Comparison of ENCODE assay signal across 8 cellular contexts in genomic region chr16:88803264-88803987, GRCh38. TPM values are rescaled to one million over a fixed set of nuclear protein-coding genes. Genes with fewer than 3 reads are reported as not detected.
DNase-seq lines count a peak whose midpoint lies in the region; ATAC-seq and TF ChIP-seq lines count a peak whose summit lies in the region.

CDT1 (plus strand) TSS chr16:88803789; CDS start chr16:88803832, 43 bp downstream.

- no peaks in the 10 kb centered on the region for H3K27me3 ChIP-seq in BLaER1 treated with 17β-estradiol and CSF1 and Interleukin-3, amounts not matched to agents 10 nM and 100 nM
- no peaks in the 10 kb centered on the region for H3K27me3 ChIP-seq in RWPE2 (ENCODE audit: insufficient read depth, poor library complexity, severe bottlenecking)

- peak within 1 kb of the TSS; percentile 88 to 95 (median 93) for H3K27ac Mint-ChIP-seq in IgD-negative memory B cell
- peak within 1 kb of the TSS; percentile 85 for H3K27ac Mint-ChIP-seq in activated T-helper 17 cell treated with anti-CD3 and anti-CD28 coated beads, Interleukin-2, amount 50 U/mL, for 72 hours
- H3K27ac Mint-ChIP-seq in natural killer cell treated with Interleukin-12 subunit alpha and Interleukin-12 subunit beta and Interleukin-15 and Interleukin-18, amount 100 ng/mL, for 72 hours = peak within 1 kb of the TSS; percentile 86 to 91

- no peaks in the 10 kb centered on the region for H3K36me3 Mint-ChIP-seq in IgD-negative memory B cell
- peaks cover 53% of the 10 kb centered on the region for H3K36me3 Mint-ChIP-seq in activated T-helper 17 cell treated with anti-CD3 and anti-CD28 coated beads, Interleukin-2, amount 50 U/mL, for 72 hours (ENCODE audit: low read depth)
- no peaks in the 10 kb centered on the region for H3K36me3 Mint-ChIP-seq in natural killer cell treated with Interleukin-12 subunit alpha and Interleukin-12 subunit beta and Interleukin-15 and Interleukin-18, amount 100 ng/mL, for 72 hours

- TF ChIP-seq CTCF in RWPE2 (IDR thresholded peaks at IDR 0.05; ENCODE audit: poor library complexity, severe bottlenecking) = no peak
- no peak for TF ChIP-seq CTCF in fibroblast of pulmonary artery (IDR thresholded peaks at IDR 0.05; ENCODE audit: low read length, missing control alignments)

- H3K9ac ChIP-seq in BLaER1 treated with 17β-estradiol and CSF1 and Interleukin-3, amounts not matched to agents 10 nM and 100 nM = peak within 1 kb of the TSS; percentile 70 to 95 (median 88)

- H3K9me3 ChIP-seq in BLaER1 treated with 17β-estradiol and CSF1 and Interleukin-3, amounts not matched to agents 10 nM and 100 nM (replicated peaks in 1 of 11) = peaks cover 0 to 13% (median 0%) of the 10 kb centered on the region in 11 experiments; a peak in 8 of 22 replicates
- H3K9me3 ChIP-seq in RWPE2 (ENCODE audit: severe bottlenecking) = no peaks in the 10 kb centered on the region

- H3K27me3 Mint-ChIP-seq in IgD-negative memory B cell = no peaks in the 10 kb centered on the region
- H3K27me3 Mint-ChIP-seq in activated T-helper 17 cell treated with anti-CD3 and anti-CD28 coated beads, Interleukin-2, amount 50 U/mL, for 72 hours = no peaks in the 10 kb centered on the region
- no peaks in the 10 kb centered on the region for H3K27me3 Mint-ChIP-seq in natural killer cell treated with Interleukin-12 subunit alpha and Interleukin-12 subunit beta and Interleukin-15 and Interleukin-18, amount 100 ng/mL, for 72 hours

- peak within 1 kb of the TSS; percentile 90 to 99 (median 98) for H3K4me2 ChIP-seq in BLaER1 treated with 17β-estradiol and CSF1 and Interleukin-3, amounts not matched to agents 10 nM and 100 nM

- H3K27ac ChIP-seq in BLaER1 treated with 17β-estradiol and CSF1 and Interleukin-3, amounts not matched to agents 10 nM and 100 nM = peak within 1 kb of the TSS; percentile 53 to 94 (median 89); a peak in 21 of 22 replicates
- H3K27ac ChIP-seq in RWPE2 (ENCODE audit: poor library complexity, severe bottlenecking) = peak within 1 kb of the TSS; percentile 84

- peak; percentile 60 for ATAC-seq in GM19452 (IDR thresholded peaks at IDR 0.05; ENCODE audit: unreplicated experiment)
- ATAC-seq in RWPE2 (ENCODE audit: low read depth) = peak; percentile 2
- ATAC-seq in activated T-helper 17 cell treated with anti-CD3 and anti-CD28 coated beads, Interleukin-2, amount 50 U/mL, for 72 hours (replicated peaks) = peak; percentile 68
- peak; percentile 80 to 86 for ATAC-seq in natural killer cell treated with Interleukin-12 subunit alpha and Interleukin-12 subunit beta and Interleukin-15 and Interleukin-18, amount 100 ng/mL, for 72 hours
- peak; percentile 28 for ATAC-seq in stimulated activated naive CD8-positive, alpha-beta T cell treated with anti-CD3 and anti-CD28 coated beads, Interleukin-15, Interleukin-2, amounts not matched to agents 100 U/mL and 50 U/mL, for 24 hours

- no peaks in the 10 kb centered on the region for H3K9me3 Mint-ChIP-seq in IgD-negative memory B cell
- no peaks in the 10 kb centered on the region for H3K9me3 Mint-ChIP-seq in activated T-helper 17 cell treated with anti-CD3 and anti-CD28 coated beads, Interleukin-2, amount 50 U/mL, for 72 hours
- no peaks in the 10 kb centered on the region for H3K9me3 Mint-ChIP-seq in natural killer cell treated with Interleukin-12 subunit alpha and Interleukin-12 subunit beta and Interleukin-15 and Interleukin-18, amount 100 ng/mL, for 72 hours

- peaks cover 42 to 92% (median 77%) of the 10 kb centered on the region in 10 experiments for H3K4me1 ChIP-seq in BLaER1 treated with 17β-estradiol and CSF1 and Interleukin-3, amounts not matched to agents 10 nM and 100 nM
- H3K4me1 ChIP-seq in RWPE2 (ENCODE audit: insufficient read depth, poor library complexity, severe bottlenecking) = no peaks in the 10 kb centered on the region

- H3K4me3 ChIP-seq in BLaER1 treated with 17β-estradiol and CSF1 and Interleukin-3, amounts not matched to agents 10 nM and 100 nM = peak within 1 kb of the TSS; percentile 62 to 86 (median 78)
- peak within 1 kb of the TSS; percentile 69 for H3K4me3 ChIP-seq in RWPE2 (ENCODE audit: severe bottlenecking)
- peak within 1 kb of the TSS; percentile 67 for H3K4me3 ChIP-seq in fibroblast of pulmonary artery (replicated peaks; ENCODE audit: low read depth, low read length)

- peaks cover 3 to 6% (median 4%) of the 10 kb centered on the region in 3 donors for H3K4me1 Mint-ChIP-seq in IgD-negative memory B cell
- H3K4me1 Mint-ChIP-seq in activated T-helper 17 cell treated with anti-CD3 and anti-CD28 coated beads, Interleukin-2, amount 50 U/mL, for 72 hours = peaks cover 6% of the 10 kb centered on the region
- peaks cover 0 to 6% of the 10 kb centered on the region in 2 donors for H3K4me1 Mint-ChIP-seq in natural killer cell treated with Interleukin-12 subunit alpha and Interleukin-12 subunit beta and Interleukin-15 and Interleukin-18, amount 100 ng/mL, for 72 hours (ENCODE audit: low read depth in 2 of 2)

- peak within 1 kb of the TSS; percentile 84 to 94 (median 92) for H3K4me3 Mint-ChIP-seq in IgD-negative memory B cell
- H3K4me3 Mint-ChIP-seq in activated T-helper 17 cell treated with anti-CD3 and anti-CD28 coated beads, Interleukin-2, amount 50 U/mL, for 72 hours = peak within 1 kb of the TSS; percentile 77
- H3K4me3 Mint-ChIP-seq in natural killer cell treated with Interleukin-12 subunit alpha and Interleukin-12 subunit beta and Interleukin-15 and Interleukin-18, amount 100 ng/mL, for 72 hours = peak within 1 kb of the TSS; percentile 83

- peak; percentile 75 for DNase-seq in RWPE2 (ENCODE audit: low spot score)
- DNase-seq in fibroblast of pulmonary artery (ENCODE audit: low read depth) = peak; percentile 77
- DNase-seq in natural killer cell treated with Interleukin-12 subunit alpha and Interleukin-12 subunit beta and Interleukin-15 and Interleukin-18, amount 100 ng/mL, for 72 hours (ENCODE audit: low spot score) = peak; percentile 89
- DNase-seq in stimulated activated naive CD8-positive, alpha-beta T cell treated with anti-CD3 and anti-CD28 coated beads, Interleukin-15, Interleukin-2, amounts not matched to agents 100 U/mL and 50 U/mL, for 24 hours = peak; percentile 90

- H4K20me1 ChIP-seq in BLaER1 treated with 17β-estradiol and CSF1 and Interleukin-3, amounts not matched to agents 10 nM and 100 nM = peaks cover 0 to 44% (median 42%) of the 10 kb centered on the region in 11 experiments; a peak in 18 of 22 replicates

- peaks cover 9 to 42% (median 40%) of the 10 kb centered on the region in 11 experiments for H3K36me3 ChIP-seq in BLaER1 treated with 17β-estradiol and CSF1 and Interleukin-3, amounts not matched to agents 10 nM and 100 nM
- H3K36me3 ChIP-seq in RWPE2 (ENCODE audit: low read depth) = peaks cover 40% of the 10 kb centered on the region

RNA-seq across cellular contexts. Expression of gene CDT1, which starts in this region (rescaled TPM):
- polyA plus RNA-seq in IgD-negative memory B cell = 0.20 TPM
- 100 to 1,000 TPM in 1 of 2 donors, 10 to 100 TPM in 1; 96.6 to 141 TPM for total RNA-seq in activated T-helper 17 cell treated with anti-CD3 and anti-CD28 coated beads, Interleukin-2, amount 50 U/mL, for 72 hours
- 100 to 1,000 TPM in 1 of 2 donors, 10 to 100 TPM in 1; 50.0 to 129 TPM for total RNA-seq in natural killer cell treated with Interleukin-12 subunit alpha and Interleukin-12 subunit beta and Interleukin-15 and Interleukin-18, amount 100 ng/mL, for 72 hours

Comparison
In these comparisons a context has a peak if more than half of its experiments do, and no peak if none do; other contexts are left out.
1. Peak in every context shown above with its lines: DNase-seq, ATAC-seq, H3K4me3 ChIP-seq and H3K27ac ChIP-seq.
2. ATAC-seq: peak in every context shown above with its lines; median percentile 83 in natural killer cell treated with Interleukin-12 subunit alpha and Interleukin-12 subunit beta and Interleukin-15 and Interleukin-18, amount 100 ng/mL, for 72 hours; 68 in activated T-helper 17 cell treated with anti-CD3 and anti-CD28 coated beads, Interleukin-2, amount 50 U/mL, for 72 hours; 60 in GM19452; 28 in stimulated activated naive CD8-positive, alpha-beta T cell treated with anti-CD3 and anti-CD28 coated beads, Interleukin-15, Interleukin-2, amounts not matched to agents 100 U/mL and 50 U/mL, for 24 hours; 2 in RWPE2.